Comparison of ENCODE assay signal across 15 cellular contexts in the genomic region with DNA sequence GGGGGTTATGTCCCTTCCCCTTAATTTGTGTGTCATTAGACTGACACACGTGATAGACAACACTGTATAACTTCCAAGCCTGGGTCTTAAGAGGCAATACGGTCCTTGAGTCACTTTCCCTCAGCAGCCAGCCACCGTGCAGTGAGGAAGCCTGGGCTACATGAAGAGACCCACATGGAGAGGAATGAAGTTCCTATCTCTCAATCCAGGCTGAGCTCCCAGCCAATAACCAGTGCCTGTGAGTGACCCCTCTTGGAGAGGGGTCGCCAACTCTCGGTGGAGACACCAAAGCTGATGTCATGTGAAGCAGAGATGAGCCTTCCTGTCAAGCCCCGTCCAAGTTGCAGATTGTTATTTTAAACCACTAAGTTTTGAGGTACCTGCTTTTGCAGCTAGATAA.
"Had no signal": no experiment of that assay in that cellular context is flagged by ENCODE, and none has a peak within 500 bp of the region (broad histone marks: within the 10 kb centered on the region; RNA-seq: fewer than 3 reads in every experiment).

No MANE protein-coding gene starts in this region.

- H3K27ac Mint-ChIP-seq: activated naive CD4-positive, alpha-beta T cell treated with anti-CD3 and anti-CD28 coated beads, Interleukin-2, amount 10 ng/mL, durations not matched to agents 7 days and 5 days; activated T-helper 2 cell treated with anti-CD3 and anti-CD28 coated beads, Interferon-gamma antibody, Interleukin-2, Interleukin-4, amounts not matched to agents 10 μg/mL and 5 μg/mL and 100 μg/mL, durations not matched to agents 14 hours and 24 hours and 36 hours; naive thymus-derived CD4-positive, alpha-beta T cell; T-helper 1 cell treated with Interleukin-12 subunit alpha and Interleukin-12 subunit beta and Interleukin-4 antibody, amounts not matched to agents 30 μg/mL and 1 μg/mL, for 36 hours had no signal

- ATAC-seq: gastroesophageal sphincter; naive thymus-derived CD4-positive, alpha-beta T cell; sciatic nerve; upper lobe of right lung had no signal

- H3K4me3 Mint-ChIP-seq: activated naive CD4-positive, alpha-beta T cell treated with anti-CD3 and anti-CD28 coated beads, Interleukin-2, amount 10 ng/mL, durations not matched to agents 7 days and 5 days; naive thymus-derived CD4-positive, alpha-beta T cell; T-helper 1 cell treated with Interleukin-12 subunit alpha and Interleukin-12 subunit beta and Interleukin-4 antibody, amounts not matched to agents 30 μg/mL and 1 μg/mL, for 36 hours had no signal

- H3K9me3 Mint-ChIP-seq: activated naive CD4-positive, alpha-beta T cell treated with anti-CD3 and anti-CD28 coated beads, Interleukin-2, amount 10 ng/mL, durations not matched to agents 7 days and 5 days; activated T-helper 2 cell treated with anti-CD3 and anti-CD28 coated beads, Interferon-gamma antibody, Interleukin-2, Interleukin-4, amounts not matched to agents 10 μg/mL and 5 μg/mL and 100 μg/mL, durations not matched to agents 14 hours and 24 hours and 36 hours; T-helper 1 cell treated with Interleukin-12 subunit alpha and Interleukin-12 subunit beta and Interleukin-4 antibody, amounts not matched to agents 30 μg/mL and 1 μg/mL, for 36 hours had no signal

- H3K27me3 ChIP-seq: colonic mucosa, gastroesophageal sphincter, upper lobe of right lung had no signal

- H3K9me3 ChIP-seq: colonic mucosa, gastroesophageal sphincter, prostate gland, upper lobe of right lung had no signal

- H3K36me3 Mint-ChIP-seq: naive thymus-derived CD4-positive, alpha-beta T cell had no signal

- H3K4me3 ChIP-seq: colonic mucosa, gastroesophageal sphincter, lung, prostate gland, upper lobe of right lung had no signal

- H3K27me3 Mint-ChIP-seq: activated naive CD4-positive, alpha-beta T cell treated with anti-CD3 and anti-CD28 coated beads, Interleukin-2, amount 10 ng/mL, durations not matched to agents 7 days and 5 days; naive thymus-derived CD4-positive, alpha-beta T cell had no signal

- H3K36me3 ChIP-seq: colonic mucosa, gastroesophageal sphincter, prostate gland, upper lobe of right lung had no signal

- DNase-seq: activated naive CD4-positive, alpha-beta T cell treated with anti-CD3 and anti-CD28 coated beads, Interleukin-2, amount 10 ng/mL, durations not matched to agents 7 days and 5 days; caudate nucleus; colonic mucosa; effector CD4-positive, alpha-beta T cell; naive thymus-derived CD4-positive, alpha-beta T cell; stimulated activated CD4-positive, alpha-beta T cell treated with anti-CD3 and anti-CD28 coated beads, Interleukin-2, amount 100 ng/mL, for 24 hours; stimulated activated naive CD4-positive, alpha-beta T cell treated with Interleukin-2 at 50 U/mL for 16 hours; upper lobe of right lung had no signal

- H3K4me1 ChIP-seq: colonic mucosa, prostate gland, upper lobe of right lung had no signal

- H3K27ac ChIP-seq: colonic mucosa, epithelial cell of prostate, gastroesophageal sphincter, prostate gland, upper lobe of right lung had no signal
